In genomic region chr9:111052831-111053230, GRCh38 we compare ENCODE assay signal across 23 cellular contexts. TPM values are rescaled to one million over a fixed set of nuclear protein-coding genes. Genes with fewer than 3 reads are reported as not detected.
DNase-seq lines count a peak whose midpoint lies in the region; ATAC-seq and TF ChIP-seq lines count a peak whose summit lies in the region.
"Had no signal": no experiment of that assay in that cellular context is flagged by ENCODE, and none has a peak within 500 bp of the region (broad histone marks: within the 10 kb centered on the region; RNA-seq: fewer than 3 reads in every experiment).

No MANE protein-coding gene starts in this region.

- H3K4me1 Mint-ChIP-seq in activated naive CD4-positive, alpha-beta T cell treated with anti-CD3 and anti-CD28 coated beads for 36 hours (ENCODE audit: low read depth): no peaks in the 10 kb centered on the region
- H3K4me1 Mint-ChIP-seq: activated CD4-positive, alpha-beta T cell treated with anti-CD3 and anti-CD28 coated beads for 36 hours; activated T-helper 17 cell treated with anti-CD3 and anti-CD28 coated beads, Interleukin-2, amount 50 U/mL, for 72 hours; CD8-positive, alpha-beta memory T cell; naive thymus-derived CD8-positive, alpha-beta T cell; stimulated activated memory B cell treated with anti-CD40 and anti-IgM and Interleukin-4, amounts not matched to agents 10 μg/mL and 1 μg/mL and 100 μg/mL, for 72 hours had no signal

- in situ Hi-C loops in astrocyte of the spinal cord (cut with HindIII; ENCODE audit: low sequenced_read_pairs) (no loop called here), gastrocnemius medialis (cut with MboI; ENCODE audit: low sequenced_read_pairs in 4 of 4) (loop anchor here in 2 of 4 donors (25.0 kb wide), 2 partner anchors 234 to 416 kb away; no protein-coding TSS in a partner anchor)

- CTCF ChIA-PET in activated naive CD4-positive, alpha-beta T cell treated with anti-CD3 and anti-CD28 coated beads for 36 hours (lab: Charles Lee): no interaction called here

- H3K4me3 ChIP-seq in astrocyte of the spinal cord (ENCODE audit: low read depth, low read length): no peak overlapping the region
- no peak overlapping the region for H3K4me3 ChIP-seq in mesodermal cell (ENCODE audit: extremely low read depth, insufficient read depth, low read length, poor library complexity, severe bottlenecking)
- H3K4me3 ChIP-seq in gastrocnemius medialis: no peak overlapping the region
- no peak overlapping the region for H3K4me3 ChIP-seq in adrenal gland
- H3K4me3 ChIP-seq: gastroesophageal sphincter, sigmoid colon had no signal

- 82% methylated on average over 1 to 2 of the region's 3 CpGs for WGBS in mesodermal cell (ENCODE audit: insufficient coverage in 2 of 2), 2 experiments
- 72 to 89% (median 77%) methylated on average over 3 of the region's 3 CpGs for WGBS in adrenal gland, 4 donors

- H3K4me1 ChIP-seq in mesodermal cell (ENCODE audit: control insufficient read depth, insufficient read depth, low read length, poor library complexity, severe bottlenecking): peaks cover 7% of the 10 kb centered on the region
- H3K4me1 ChIP-seq in gastrocnemius medialis: no peaks in the 10 kb centered on the region
- H3K4me1 ChIP-seq in adrenal gland (replicated peaks in 1 of 2): no peaks in the 10 kb centered on the region
- H3K4me1 ChIP-seq: gastroesophageal sphincter, parathyroid adenoma, sigmoid colon had no signal

- peak overlapping the region; percentile 33 for H3K27ac ChIP-seq in mesodermal cell (ENCODE audit: low read depth, low read length, severe bottlenecking)
- no peak overlapping the region for H3K27ac ChIP-seq in gastrocnemius medialis
- H3K27ac ChIP-seq in adrenal gland: no peak overlapping the region
- H3K27ac ChIP-seq: gastroesophageal sphincter, parathyroid adenoma, sigmoid colon had no signal

- TF ChIP-seq CTCF in astrocyte of the spinal cord (IDR thresholded peaks at IDR 0.05; ENCODE audit: low read depth, low read length) (no peak), gastrocnemius medialis (IDR thresholded peaks at IDR 0.05 in 4 of 5, conservative IDR thresholded peaks at IDR 0.05 in 1 of 5) (no peak), adrenal gland (IDR thresholded peaks at IDR 0.05) (no peak)

- H3K9me3 ChIP-seq in mesodermal cell (ENCODE audit: control insufficient read depth, low read length): no peaks in the 10 kb centered on the region
- no peaks in the 10 kb centered on the region for H3K9me3 ChIP-seq in gastrocnemius medialis
- H3K9me3 ChIP-seq in adrenal gland (replicated peaks in 1 of 3): no peaks in the 10 kb centered on the region
- H3K9me3 ChIP-seq: gastroesophageal sphincter had no signal

- no peak for ATAC-seq in gastrocnemius medialis
- ATAC-seq: activated CD4-positive, alpha-beta T cell treated with anti-CD3 and anti-CD28 coated beads for 36 hours; activated T-helper 17 cell treated with anti-CD3 and anti-CD28 coated beads, Interleukin-2, amount 50 U/mL, for 72 hours; gastroesophageal sphincter; naive thymus-derived CD8-positive, alpha-beta T cell; stimulated activated memory B cell treated with anti-CD40 and anti-IgM and Interleukin-4, amounts not matched to agents 10 μg/mL and 1 μg/mL and 100 μg/mL, for 72 hours had no signal

- DNase-seq in EH (ENCODE audit: low read depth) (peak; percentile 85), NCI-H226 (peak; percentile 87), astrocyte of the spinal cord (ENCODE audit: low read depth, low spot score) (peak; percentile 42), gastrocnemius medialis (no peak), adrenal gland (no peak), AML-193 (lab: John Stamatoyannopoulos, UW) (no peak)
- no peak for DNase-seq in activated naive CD4-positive, alpha-beta T cell treated with anti-CD3 and anti-CD28 coated beads for 36 hours
- DNase-seq: activated CD4-positive, alpha-beta T cell treated with anti-CD3 and anti-CD28 coated beads for 36 hours; CD8-positive, alpha-beta memory T cell; dermis blood vessel endothelial cell; DMS79 treated with DMSO at 0.1 percent for 48 hours; Kasumi-1; mesendoderm; naive thymus-derived CD8-positive, alpha-beta T cell; NCI-H1105; NCI-H2107; NCI-H524; sigmoid colon had no signal

- TF ChIP-seq POLR2A in gastrocnemius medialis (IDR thresholded peaks at IDR 0.05) (no peak), adrenal gland (IDR thresholded peaks at IDR 0.05) (no peak)

- no peak overlapping the region for H3K27ac Mint-ChIP-seq in activated naive CD4-positive, alpha-beta T cell treated with anti-CD3 and anti-CD28 coated beads for 36 hours
- H3K27ac Mint-ChIP-seq: activated CD4-positive, alpha-beta T cell treated with anti-CD3 and anti-CD28 coated beads for 36 hours; activated T-helper 17 cell treated with anti-CD3 and anti-CD28 coated beads, Interleukin-2, amount 50 U/mL, for 72 hours; CD8-positive, alpha-beta memory T cell; naive thymus-derived CD8-positive, alpha-beta T cell; stimulated activated memory B cell treated with anti-CD40 and anti-IgM and Interleukin-4, amounts not matched to agents 10 μg/mL and 1 μg/mL and 100 μg/mL, for 72 hours had no signal

- H3K27me3 ChIP-seq in gastrocnemius medialis: no peaks in the 10 kb centered on the region
- no peaks in the 10 kb centered on the region for H3K27me3 ChIP-seq in adrenal gland
- H3K27me3 ChIP-seq: gastroesophageal sphincter, sigmoid colon had no signal

- peaks cover 2% of the 10 kb centered on the region for H3K27me3 Mint-ChIP-seq in activated naive CD4-positive, alpha-beta T cell treated with anti-CD3 and anti-CD28 coated beads for 36 hours (ENCODE audit: low read depth)
- H3K27me3 Mint-ChIP-seq: activated T-helper 17 cell treated with anti-CD3 and anti-CD28 coated beads, Interleukin-2, amount 50 U/mL, for 72 hours; stimulated activated memory B cell treated with anti-CD40 and anti-IgM and Interleukin-4, amounts not matched to agents 10 μg/mL and 1 μg/mL and 100 μg/mL, for 72 hours had no signal

- no peak overlapping the region for H3K4me3 Mint-ChIP-seq in activated naive CD4-positive, alpha-beta T cell treated with anti-CD3 and anti-CD28 coated beads for 36 hours
- H3K4me3 Mint-ChIP-seq: activated CD4-positive, alpha-beta T cell treated with anti-CD3 and anti-CD28 coated beads for 36 hours; activated T-helper 17 cell treated with anti-CD3 and anti-CD28 coated beads, Interleukin-2, amount 50 U/mL, for 72 hours; CD8-positive, alpha-beta memory T cell; naive thymus-derived CD8-positive, alpha-beta T cell; stimulated activated memory B cell treated with anti-CD40 and anti-IgM and Interleukin-4, amounts not matched to agents 10 μg/mL and 1 μg/mL and 100 μg/mL, for 72 hours had no signal

- H3K9me3 Mint-ChIP-seq in activated naive CD4-positive, alpha-beta T cell treated with anti-CD3 and anti-CD28 coated beads for 36 hours: no peaks in the 10 kb centered on the region
- H3K9me3 Mint-ChIP-seq: activated T-helper 17 cell treated with anti-CD3 and anti-CD28 coated beads, Interleukin-2, amount 50 U/mL, for 72 hours; stimulated activated memory B cell treated with anti-CD40 and anti-IgM and Interleukin-4, amounts not matched to agents 10 μg/mL and 1 μg/mL and 100 μg/mL, for 72 hours had no signal

- H3K36me3 ChIP-seq in mesodermal cell (ENCODE audit: control insufficient read depth, insufficient read depth, low read length): no peaks in the 10 kb centered on the region
- no peaks in the 10 kb centered on the region for H3K36me3 ChIP-seq in gastrocnemius medialis
- no peaks in the 10 kb centered on the region for H3K36me3 ChIP-seq in adrenal gland (replicated peaks in 1 of 2)
- H3K36me3 ChIP-seq: gastroesophageal sphincter, sigmoid colon had no signal

- H3K36me3 Mint-ChIP-seq in activated naive CD4-positive, alpha-beta T cell treated with anti-CD3 and anti-CD28 coated beads for 36 hours (ENCODE audit: low read depth): no peaks in the 10 kb centered on the region
- H3K36me3 Mint-ChIP-seq: CD8-positive, alpha-beta memory T cell; naive thymus-derived CD8-positive, alpha-beta T cell; stimulated activated memory B cell treated with anti-CD40 and anti-IgM and Interleukin-4, amounts not matched to agents 10 μg/mL and 1 μg/mL and 100 μg/mL, for 72 hours had no signal

- intact Hi-C loops in gastrocnemius medialis (cut with DNase I; ENCODE audit: low total_unique reads): no loop called here
- intact Hi-C loops in adrenal gland (cut with DNase I): no loop called here
- intact Hi-C loops in activated naive CD4-positive, alpha-beta T cell treated with anti-CD3 and anti-CD28 coated beads for 36 hours (cut with micrococcal nuclease): no loop called here

RNA-seq across cellular contexts. Expression of gene LPAR1, which starts 14.6 kb away (rescaled TPM):
- polyA plus RNA-seq in mesodermal cell (2013, experiment 1 of 2): 4.5 TPM
- polyA plus RNA-seq in mesodermal cell (2013, experiment 2 of 2): 4.6 TPM
- 10 to 100 TPM in 2 of 4 donors, 1 to 10 TPM in 2; 5.5 to 20.2 (median 13.2) TPM for total RNA-seq in gastrocnemius medialis
- total RNA-seq in adrenal gland: 10 to 100 TPM; 19.3 to 65.2 (median 25.4) TPM
- 10 to 100 TPM in 2 of 3 donors, 1 to 10 TPM in 1; 9.6 to 20.1 (median 12.0) TPM for polyA plus RNA-seq in adrenal gland
- not detected for total RNA-seq in activated naive CD4-positive, alpha-beta T cell treated with anti-CD3 and anti-CD28 coated beads for 36 hours
- total RNA-seq: activated CD4-positive, alpha-beta T cell treated with anti-CD3 and anti-CD28 coated beads for 36 hours; activated T-helper 17 cell treated with anti-CD3 and anti-CD28 coated beads, Interleukin-2, amount 50 U/mL, for 72 hours; CD8-positive, alpha-beta memory T cell; naive thymus-derived CD8-positive, alpha-beta T cell had no signal
- polyA plus RNA-seq: CD8-positive, alpha-beta memory T cell; naive thymus-derived CD8-positive, alpha-beta T cell had no signal

Comparison
In these comparisons a context has a peak if more than half of its experiments do, and no peak if none do; other contexts are left out.
1. DNase-seq: peak in EH (single experiment), NCI-H226 (single experiment) and astrocyte of the spinal cord (single experiment); none in gastrocnemius medialis (0 of 2), adrenal gland (0 of 7), AML-193 (0 of 2) and activated naive CD4-positive, alpha-beta T cell treated with anti-CD3 and anti-CD28 coated beads for 36 hours (single experiment).
2. RNA of gene LPAR1, which starts 14.6 kb away (total RNA-seq): 19.3 to 65.2 TPM in adrenal gland and 5.5 to 20.2 TPM in gastrocnemius medialis; not detected in activated naive CD4-positive, alpha-beta T cell treated with anti-CD3 and anti-CD28 coated beads for 36 hours; every median in the first group is over 4 times any median in the second.